Comparison of ENCODE assay signal across 8 cellular contexts in genomic region chr14:49861923-49862673, GRCh38. TPM values are rescaled to one million over a fixed set of nuclear protein-coding genes. Genes with fewer than 3 reads are reported as not detected.
A peak's percentile ranks its signal among the peaks of the same experiment; 100 is the strongest.
DNase-seq lines count a peak whose midpoint lies in the region; ATAC-seq and TF ChIP-seq lines count a peak whose summit lies in the region.

No MANE protein-coding gene starts in this region.

- H3K27me3 ChIP-seq in left lung = no peaks in the 10 kb centered on the region

- peak; percentile 64 for DNase-seq in A172 (ENCODE audit: low spot score)
- DNase-seq in NCI-H510A treated with DMSO at 0.1 percent for 48 hours (lab: John Stamatoyannopoulos, UW) = peak; percentile 88
- peak; percentile 82 to 85 for DNase-seq in activated CD4-positive, alpha-beta T cell treated with anti-CD3 and anti-CD28 coated beads for 4 hours
- peak; percentile 69 for DNase-seq in dedifferentiated amniotic fluid mesenchymal stem cell (ENCODE audit: extremely low spot score)
- peak; percentile 84 to 85 for DNase-seq in left lung
- peak; percentile 87 for DNase-seq in stimulated activated CD4-positive, alpha-beta T cell treated with anti-CD3 and anti-CD28 coated beads, Interleukin-1b, Interleukin-23, amount 100 ng/mL, for 48 hours

- peak overlapping the region; percentile 37 to 65 for H3K4me3 ChIP-seq in left lung

- TF ChIP-seq CTCF in left lung (IDR thresholded peaks at IDR 0.05) = peak; percentile 99 to 100

- ATAC-seq in GM18511 (IDR thresholded peaks at IDR 0.05; ENCODE audit: unreplicated experiment) = peak; percentile 17
- ATAC-seq in HG03354 (IDR thresholded peaks at IDR 0.05; ENCODE audit: poor library complexity, severe bottlenecking, unreplicated experiment) = peak; percentile 27
- ATAC-seq in left lung = peak; percentile 87

- H3K9me3 ChIP-seq in left lung = no peaks in the 10 kb centered on the region

- H3K27ac ChIP-seq in left lung = peak overlapping the region; percentile 98

- H3K4me1 ChIP-seq in left lung = peaks cover 0 to 32% of the 10 kb centered on the region in 2 donors

- intact Hi-C loops in left lung (cut with DNase I) = no loop called here

- no peaks in the 10 kb centered on the region for H3K36me3 ChIP-seq in left lung

RNA-seq across cellular contexts. Expression of gene NEMF, which starts 9.5 kb away (rescaled TPM):
- 24.1 and 33.2 TPM in 2 replicates for total RNA-seq in A172 (2014; rRNA removed; shearing (Covaris generic))
- 10 to 100 TPM; 48.1 to 62.1 TPM for total RNA-seq in left lung

RNA-seq across cellular contexts. Expression of gene ARF6, which starts 30.8 kb away (rescaled TPM):
- total RNA-seq in A172 (2014; rRNA removed; shearing (Covaris generic)) = 51.6 and 51.9 TPM in 2 replicates
- total RNA-seq in left lung = 10 to 100 TPM; 73.6 to 89.0 TPM

Comparison
In these comparisons a context has a peak if more than half of its experiments do, and no peak if none do; other contexts are left out.
1. Peak in every context shown above with its lines: DNase-seq, ATAC-seq, H3K4me3 ChIP-seq and H3K27ac ChIP-seq.
2. ATAC-seq: peak in every context shown above with its lines; median percentile 87 in left lung; 27 in HG03354; 17 in GM18511.